ENCODE assay signal across 18 cellular contexts in the genomic region with DNA sequence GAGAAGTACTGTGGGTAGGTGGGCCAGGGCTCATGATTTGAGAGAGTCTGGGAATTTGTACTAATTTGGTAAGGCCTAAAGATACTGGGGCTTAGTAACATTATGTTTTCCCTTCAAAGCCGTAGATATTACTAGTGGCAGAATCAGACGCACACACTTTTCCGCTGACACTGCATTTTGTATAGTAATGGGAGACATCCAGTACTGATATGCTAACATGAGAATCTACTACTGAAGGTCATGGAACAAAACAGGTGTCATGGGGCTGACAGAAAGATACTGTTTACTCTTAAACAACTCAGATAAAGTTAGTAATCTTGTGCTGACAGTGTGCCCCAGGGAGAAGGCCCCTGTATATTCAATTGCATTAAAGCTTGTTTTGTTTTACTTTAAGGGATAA. TPM values are rescaled to one million over a fixed set of nuclear protein-coding genes. Genes with fewer than 3 reads are reported as not detected.
A peak's percentile ranks its signal among the peaks of the same experiment; 100 is the strongest.
DNase-seq lines count a peak whose midpoint lies in the region; ATAC-seq and TF ChIP-seq lines count a peak whose summit lies in the region.
"Had no signal": no experiment of that assay in that cellular context is flagged by ENCODE, and none has a peak within 500 bp of the region (broad histone marks: within the 10 kb centered on the region; RNA-seq: fewer than 3 reads in every experiment).

No MANE protein-coding gene starts in this region.

- peaks cover 41% of the 10 kb centered on the region for H3K36me3 Mint-ChIP-seq in T-helper 1 cell treated with Interleukin-12 subunit alpha and Interleukin-12 subunit beta and Interleukin-4 antibody, amounts not matched to agents 30 μg/mL and 1 μg/mL, for 36 hours (ENCODE audit: low read depth)
- no peaks in the 10 kb centered on the region for H3K36me3 Mint-ChIP-seq in activated T-helper 17 cell treated with anti-CD3 and anti-CD28 coated beads, Interleukin-2, amount 50 U/mL, for 72 hours (ENCODE audit: low read depth)
- no peaks in the 10 kb centered on the region for H3K36me3 Mint-ChIP-seq in progenitor cell of endocrine pancreas (ENCODE audit: insufficient read depth)
- H3K36me3 Mint-ChIP-seq: naive B cell had no signal

- no peak overlapping the region for H2AFZ ChIP-seq in DND-41 (ENCODE audit: low read depth, low read length)

- H3K27me3 Mint-ChIP-seq in T-helper 1 cell treated with Interleukin-12 subunit alpha and Interleukin-12 subunit beta and Interleukin-4 antibody, amounts not matched to agents 30 μg/mL and 1 μg/mL, for 36 hours (ENCODE audit: low read depth), result no peaks in the 10 kb centered on the region
- H3K27me3 Mint-ChIP-seq in activated T-helper 17 cell treated with anti-CD3 and anti-CD28 coated beads, Interleukin-2, amount 50 U/mL, for 72 hours, result no peaks in the 10 kb centered on the region
- H3K27me3 Mint-ChIP-seq in progenitor cell of endocrine pancreas, result no peaks in the 10 kb centered on the region

- no peak overlapping the region for H3K4me2 ChIP-seq in DND-41 (ENCODE audit: insufficient read depth, low read length)

- H3K4me3 Mint-ChIP-seq in T-helper 1 cell treated with Interleukin-12 subunit alpha and Interleukin-12 subunit beta and Interleukin-4 antibody, amounts not matched to agents 30 μg/mL and 1 μg/mL, for 36 hours, result peak overlapping the region; percentile 77
- H3K4me3 Mint-ChIP-seq in activated T-helper 17 cell treated with anti-CD3 and anti-CD28 coated beads, Interleukin-2, amount 50 U/mL, for 72 hours, result peak overlapping the region; percentile 79
- no peak overlapping the region for H3K4me3 Mint-ChIP-seq in progenitor cell of endocrine pancreas (ENCODE audit: low read depth)
- H3K4me3 Mint-ChIP-seq: naive B cell had no signal

- no peak for ATAC-seq in DND-41 (ENCODE audit: insufficient read depth, low read depth)
- peak; percentile 62 for ATAC-seq in activated T-helper 17 cell treated with anti-CD3 and anti-CD28 coated beads, Interleukin-2, amount 50 U/mL, for 72 hours (replicated peaks)
- ATAC-seq in mucosa of descending colon, result peak; percentile 16
- no peak for ATAC-seq in HG02840 (IDR thresholded peaks at IDR 0.05; ENCODE audit: low FRiP score, unreplicated experiment)
- ATAC-seq: GM12878, heart right ventricle, lower lobe of right lung had no signal

- H3K9me3 Mint-ChIP-seq in T-helper 1 cell treated with Interleukin-12 subunit alpha and Interleukin-12 subunit beta and Interleukin-4 antibody, amounts not matched to agents 30 μg/mL and 1 μg/mL, for 36 hours, result peaks cover 35% of the 10 kb centered on the region
- peaks cover 8% of the 10 kb centered on the region for H3K9me3 Mint-ChIP-seq in activated T-helper 17 cell treated with anti-CD3 and anti-CD28 coated beads, Interleukin-2, amount 50 U/mL, for 72 hours
- peaks cover 7% of the 10 kb centered on the region for H3K9me3 Mint-ChIP-seq in progenitor cell of endocrine pancreas (ENCODE audit: low read depth)

- H3K4me1 ChIP-seq in DND-41 (ENCODE audit: insufficient read depth, low read length) (peaks cover 27% of the 10 kb centered on the region), mucosa of descending colon (ENCODE audit: low read depth) (no peaks in the 10 kb centered on the region)
- H3K4me1 ChIP-seq: lower lobe of right lung, tibial artery had no signal

- no peak for TF ChIP-seq CTCF in DND-41 (IDR thresholded peaks at IDR 0.05; ENCODE audit: borderline replicate concordance, extremely low read depth, low read length, poor library complexity, severe bottlenecking)
- TF ChIP-seq CTCF in mucosa of descending colon (IDR thresholded peaks at IDR 0.05), result no peak
- no peak for TF ChIP-seq CTCF in progenitor cell of endocrine pancreas (IDR thresholded peaks at IDR 0.05; ENCODE audit: unreplicated experiment)

- H3K9ac ChIP-seq in DND-41 (ENCODE audit: low read depth, low read length), result no peak overlapping the region

- H3K36me3 ChIP-seq in DND-41 (ENCODE audit: insufficient read depth, low read length) (no peaks in the 10 kb centered on the region), mucosa of descending colon (ENCODE audit: low read depth) (no peaks in the 10 kb centered on the region)
- H3K36me3 ChIP-seq: heart right ventricle, lower lobe of right lung, tibial artery had no signal

- H3K4me1 Mint-ChIP-seq in T-helper 1 cell treated with Interleukin-12 subunit alpha and Interleukin-12 subunit beta and Interleukin-4 antibody, amounts not matched to agents 30 μg/mL and 1 μg/mL, for 36 hours (ENCODE audit: low read depth), result peaks cover 70% of the 10 kb centered on the region
- peaks cover 57% of the 10 kb centered on the region for H3K4me1 Mint-ChIP-seq in activated T-helper 17 cell treated with anti-CD3 and anti-CD28 coated beads, Interleukin-2, amount 50 U/mL, for 72 hours
- H3K4me1 Mint-ChIP-seq in progenitor cell of endocrine pancreas (ENCODE audit: low read depth), result peaks cover 3% of the 10 kb centered on the region
- H3K4me1 Mint-ChIP-seq: naive B cell had no signal

- no peaks in the 10 kb centered on the region for H4K20me1 ChIP-seq in DND-41 (ENCODE audit: insufficient read depth, low read length)

- peak overlapping the region; percentile 93 for H3K27ac Mint-ChIP-seq in T-helper 1 cell treated with Interleukin-12 subunit alpha and Interleukin-12 subunit beta and Interleukin-4 antibody, amounts not matched to agents 30 μg/mL and 1 μg/mL, for 36 hours
- peak overlapping the region; percentile 95 for H3K27ac Mint-ChIP-seq in activated T-helper 17 cell treated with anti-CD3 and anti-CD28 coated beads, Interleukin-2, amount 50 U/mL, for 72 hours
- H3K27ac Mint-ChIP-seq in progenitor cell of endocrine pancreas, result no peak overlapping the region
- H3K27ac Mint-ChIP-seq: naive B cell had no signal

- H3K79me2 ChIP-seq in DND-41 (ENCODE audit: insufficient read depth, low read length), result no peaks in the 10 kb centered on the region

- intact Hi-C loops in mucosa of descending colon (cut with DNase I, micrococcal nuclease), result no loop called here

- H3K9me3 ChIP-seq in DND-41 (ENCODE audit: insufficient read depth, low read length, severe bottlenecking), result no peaks in the 10 kb centered on the region
- H3K9me3 ChIP-seq in mucosa of descending colon, result no peaks in the 10 kb centered on the region
- H3K9me3 ChIP-seq: lower lobe of right lung had no signal

- H3K27ac ChIP-seq in DND-41 (ENCODE audit: low read length), result peak overlapping the region; percentile 79
- H3K27ac ChIP-seq: 22Rv1, lower lobe of right lung, tibial artery had no signal

- H3K4me3 ChIP-seq in DND-41 (ENCODE audit: low read depth in 1 of 2, low read length in 2 of 2) (no peak overlapping the region), mucosa of descending colon (no peak overlapping the region)
- H3K4me3 ChIP-seq: GM12878, heart right ventricle, lower lobe of right lung, tibial artery had no signal

- no peak for DNase-seq in T-helper 1 cell
- no peak for DNase-seq in DND-41
- no peak for DNase-seq in mucosa of descending colon
- DNase-seq in progenitor cell of endocrine pancreas (ENCODE audit: low spot score, unreplicated experiment), result no peak
- DNase-seq in GF-D8 (lab: John Stamatoyannopoulos, UW), result no peak
- DNase-seq: GDM1, heart right ventricle, lower lobe of right lung, naive B cell, NCI-H1436, NCI-H82, posterior cingulate gyrus, tibial artery had no signal

- H3K27me3 ChIP-seq in DND-41 (ENCODE audit: insufficient read depth, low read length, poor library complexity), result no peaks in the 10 kb centered on the region
- H3K27me3 ChIP-seq: heart right ventricle, tibial artery had no signal

RNA-seq across cellular contexts. Expression of gene GIMAP7, which starts 11.1 kb away (rescaled TPM):
- total RNA-seq in activated T-helper 17 cell treated with anti-CD3 and anti-CD28 coated beads, Interleukin-2, amount 50 U/mL, for 72 hours, result 10 to 100 TPM; 39.7 to 43.1 TPM
- 10 to 100 TPM in 1 of 3 donors, 1 to 10 TPM in 2; 6.7 to 11.5 (median 9.8) TPM for total RNA-seq in mucosa of descending colon
- total RNA-seq in progenitor cell of endocrine pancreas, result not detected in 2 replicates

RNA-seq across cellular contexts. Expression of gene GIMAP8, which starts 53.2 kb away (rescaled TPM):
- 10 to 100 TPM; 10.3 to 16.4 TPM for total RNA-seq in activated T-helper 17 cell treated with anti-CD3 and anti-CD28 coated beads, Interleukin-2, amount 50 U/mL, for 72 hours
- total RNA-seq in mucosa of descending colon (1 to 10 TPM; 4.1 to 9.1 (median 5.5) TPM), progenitor cell of endocrine pancreas (not detected in 2 replicates)

Comparison
In these comparisons a context has a peak if more than half of its experiments do, and no peak if none do; other contexts are left out.
1. ATAC-seq: peak in activated T-helper 17 cell treated with anti-CD3 and anti-CD28 coated beads, Interleukin-2, amount 50 U/mL, for 72 hours (single experiment) and mucosa of descending colon (single experiment); none in DND-41 (single experiment) and HG02840 (single experiment).